ENCODE assay signal across 1 cellular context in genomic region chr4:138225477-138225876, GRCh38.
A peak's percentile ranks its signal among the peaks of the same experiment; 100 is the strongest.
TF ChIP-seq lines count a peak whose summit lies in the region.

No MANE protein-coding gene starts in this region.

TF ChIP-seq in IMR-90, 13 proteins besides CTCF, POLR2A, EP300 and RAD21:
- TF ChIP-seq FOS (IDR thresholded peaks at IDR 0.05; ENCODE audit: low read depth, low read length) (peak; percentile 56; the same call in 1 of the 2 replicates), MAZ (IDR thresholded peaks at IDR 0.05; ENCODE audit: borderline replicate concordance, low read depth, low read length) (no peak), CEBPB (IDR thresholded peaks at IDR 0.05; ENCODE audit: low read depth, low read length) (peak; percentile 54)
